Comparison of ENCODE assay signal across 33 cellular contexts in the genomic region with DNA sequence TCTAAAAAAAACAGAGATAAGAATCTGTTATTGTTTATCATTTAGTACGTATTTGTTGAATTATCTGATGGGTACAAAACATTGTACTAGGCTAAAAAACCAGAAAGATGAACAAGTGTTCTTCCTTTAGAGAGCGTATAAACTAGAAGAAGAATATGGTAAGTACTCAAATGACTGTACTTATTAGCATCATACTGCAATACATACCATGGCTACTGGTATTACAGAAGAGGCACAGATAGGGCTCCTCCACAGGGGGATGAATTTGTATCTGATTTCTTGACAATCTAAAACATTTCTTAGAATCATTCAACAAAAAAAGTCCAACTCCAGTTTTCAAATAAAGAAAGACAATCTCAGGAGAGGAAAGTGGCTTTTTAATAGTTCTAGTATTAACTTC.
"Had no signal": no experiment of that assay in that cellular context is flagged by ENCODE, and none has a peak within 500 bp of the region (broad histone marks: within the 10 kb centered on the region; RNA-seq: fewer than 3 reads in every experiment).

No MANE protein-coding gene starts in this region.

- DNase-seq: Karpas-422, Kasumi-1, KG1, MG63, MM.1S, MV-4-11, NCI-H1048, NCI-H1092, NCI-H1092 treated with DMSO at 0.1 percent for 48 hours, NCI-H1105, NCI-H1105 treated with DMSO at 0.1 percent for 48 hours, NCI-H1417, NCI-H1417 treated with DMSO at 0.1 percent for 48 hours, NCI-H1436, NCI-H1436 treated with DMSO at 0.1 percent for 48 hours, NCI-H146, NCI-H1694, NCI-H1694 treated with DMSO at 0.1 percent for 48 hours, NCI-H187, NCI-H187 treated with DMSO at 0.1 percent for 48 hours, NCI-H1930, NCI-H2029, NCI-H2029 treated with DMSO at 0.1 percent for 48 hours, NCI-H2081, NCI-H2081 treated with DMSO at 0.1 percent for 48 hours, NCI-H2107, NCI-H2171, NCI-H2171 treated with DMSO at 0.1 percent for 48 hours, NCI-H2227 treated with DMSO at 0.1 percent for 48 hours, NCI-H226, NCI-H345, NCI-H446, NCI-H446 treated with DMSO at 0.1 percent for 48 hours had no signal
